1 cellular context compared by ENCODE assay signal in genomic region chr9:133972041-133972970, GRCh38.
TF ChIP-seq lines count a peak whose summit lies in the region.

No MANE protein-coding gene starts in this region.

TF ChIP-seq in H1, 55 proteins besides CTCF, POLR2A, EP300 and RAD21 (continued from another document):
- no peak for TF ChIP-seq USF2 (IDR thresholded peaks at IDR 0.05; ENCODE audit: low read length)
- TF ChIP-seq POU5F1 (IDR thresholded peaks at IDR 0.05; ENCODE audit: low read depth, low read length): no peak
- no peak for TF ChIP-seq SP4 (IDR thresholded peaks at IDR 0.05; ENCODE audit: low read length)
TF ChIP-seq in H1: peak in this region for 0.
